ENCODE assay signal across 9 cellular contexts in genomic region chr1:94299627-94300552, GRCh38.
A peak's percentile ranks its signal among the peaks of the same experiment; 100 is the strongest.
DNase-seq lines count a peak whose midpoint lies in the region; TF ChIP-seq lines count a peak whose summit lies in the region.
"Had no signal": no experiment of that assay in that cellular context is flagged by ENCODE, and none has a peak within 500 bp of the region (broad histone marks: within the 10 kb centered on the region; RNA-seq: fewer than 3 reads in every experiment).

No MANE protein-coding gene starts in this region.

- DNase-seq in HT-29 (ENCODE audit: low spot score), result peak; percentile 83
- DNase-seq in astrocyte of the spinal cord (ENCODE audit: low read depth, low spot score), result peak; percentile 80
- peak; percentile 38 for DNase-seq in iPS-NIHi11 (ENCODE audit: low spot score)
- DNase-seq in anterior cingulate cortex (lab: John Stamatoyannopoulos, UW), result no peak
- no peak for DNase-seq in NOMO-1 (lab: John Stamatoyannopoulos, UW; ENCODE audit: unreplicated experiment in 2 of 2)
- DNase-seq in UCSD-AML1 (lab: John Stamatoyannopoulos, UW; ENCODE audit: unreplicated experiment), result no peak
- no peak for DNase-seq in activated naive CD8-positive, alpha-beta T cell treated with anti-CD3 and anti-CD28 coated beads for 36 hours

- H3K27ac ChIP-seq in subcutaneous abdominal adipose tissue (ENCODE audit: low read depth, low read length), result peak overlapping the region; percentile 93

- peaks cover 5 to 71% (median 24%) of the 10 kb centered on the region in 5 donors for H3K4me1 ChIP-seq in subcutaneous abdominal adipose tissue (ENCODE audit: control insufficient read depth in 5 of 5, insufficient read depth in 5 of 5, low read length in 5 of 5)

- no peaks in the 10 kb centered on the region for H3K9me3 ChIP-seq in subcutaneous abdominal adipose tissue (ENCODE audit: control insufficient read depth in 5 of 5, low read length in 5 of 5)

- H3K4me3 ChIP-seq in astrocyte of the spinal cord (ENCODE audit: low read depth, low read length), result no peak overlapping the region
- H3K4me3 ChIP-seq in subcutaneous abdominal adipose tissue (ENCODE audit: low read depth in 1 of 5, low read length in 5 of 5), result peak overlapping the region in 1 of 5 donors; percentile 4

- H3K36me3 Mint-ChIP-seq in activated naive CD8-positive, alpha-beta T cell treated with anti-CD3 and anti-CD28 coated beads for 36 hours, result no peaks in the 10 kb centered on the region

- H3K27me3 Mint-ChIP-seq in activated naive CD8-positive, alpha-beta T cell treated with anti-CD3 and anti-CD28 coated beads for 36 hours, result peaks cover 22% of the 10 kb centered on the region

- no peaks in the 10 kb centered on the region for H3K4me1 Mint-ChIP-seq in activated naive CD8-positive, alpha-beta T cell treated with anti-CD3 and anti-CD28 coated beads for 36 hours

- no peaks in the 10 kb centered on the region for H3K9me3 Mint-ChIP-seq in activated naive CD8-positive, alpha-beta T cell treated with anti-CD3 and anti-CD28 coated beads for 36 hours
- H3K9me3 Mint-ChIP-seq: T-helper 1 cell treated with Interleukin-12 subunit alpha and Interleukin-12 subunit beta and Interleukin-4 antibody, amounts not matched to agents 30 μg/mL and 1 μg/mL, for 36 hours had no signal

- no peak for TF ChIP-seq CTCF in astrocyte of the spinal cord (IDR thresholded peaks at IDR 0.05; ENCODE audit: low read depth, low read length)

- H3K27ac Mint-ChIP-seq in activated naive CD8-positive, alpha-beta T cell treated with anti-CD3 and anti-CD28 coated beads for 36 hours, result no peak overlapping the region
- H3K27ac Mint-ChIP-seq: T-helper 1 cell treated with Interleukin-12 subunit alpha and Interleukin-12 subunit beta and Interleukin-4 antibody, amounts not matched to agents 30 μg/mL and 1 μg/mL, for 36 hours had no signal

- H3K36me3 ChIP-seq in subcutaneous abdominal adipose tissue (ENCODE audit: control insufficient read depth in 5 of 5, insufficient read depth in 5 of 5, low read length in 5 of 5), result no peaks in the 10 kb centered on the region

- no peak overlapping the region for H3K4me3 Mint-ChIP-seq in activated naive CD8-positive, alpha-beta T cell treated with anti-CD3 and anti-CD28 coated beads for 36 hours
- H3K4me3 Mint-ChIP-seq: T-helper 1 cell treated with Interleukin-12 subunit alpha and Interleukin-12 subunit beta and Interleukin-4 antibody, amounts not matched to agents 30 μg/mL and 1 μg/mL, for 36 hours had no signal

- H3K27me3 ChIP-seq in subcutaneous abdominal adipose tissue (ENCODE audit: control insufficient read depth in 5 of 5, insufficient read depth in 4 of 5, low read length in 5 of 5), result no peaks in the 10 kb centered on the region

- H3K9ac ChIP-seq in subcutaneous abdominal adipose tissue (ENCODE audit: low read length in 5 of 5), result peak overlapping the region in 1 of 5 donors; percentile 37

- in situ Hi-C loops in astrocyte of the spinal cord (cut with HindIII; ENCODE audit: low sequenced_read_pairs), result no loop called here

Comparison
In these comparisons a context has a peak if more than half of its experiments do, and no peak if none do; other contexts are left out.
1. DNase-seq: peak in HT-29 (single experiment), astrocyte of the spinal cord (single experiment) and iPS-NIHi11 (single experiment); none in anterior cingulate cortex (0 of 58), NOMO-1 (0 of 2), UCSD-AML1 (single experiment) and activated naive CD8-positive, alpha-beta T cell treated with anti-CD3 and anti-CD28 coated beads for 36 hours (single experiment).